In the genomic region with DNA sequence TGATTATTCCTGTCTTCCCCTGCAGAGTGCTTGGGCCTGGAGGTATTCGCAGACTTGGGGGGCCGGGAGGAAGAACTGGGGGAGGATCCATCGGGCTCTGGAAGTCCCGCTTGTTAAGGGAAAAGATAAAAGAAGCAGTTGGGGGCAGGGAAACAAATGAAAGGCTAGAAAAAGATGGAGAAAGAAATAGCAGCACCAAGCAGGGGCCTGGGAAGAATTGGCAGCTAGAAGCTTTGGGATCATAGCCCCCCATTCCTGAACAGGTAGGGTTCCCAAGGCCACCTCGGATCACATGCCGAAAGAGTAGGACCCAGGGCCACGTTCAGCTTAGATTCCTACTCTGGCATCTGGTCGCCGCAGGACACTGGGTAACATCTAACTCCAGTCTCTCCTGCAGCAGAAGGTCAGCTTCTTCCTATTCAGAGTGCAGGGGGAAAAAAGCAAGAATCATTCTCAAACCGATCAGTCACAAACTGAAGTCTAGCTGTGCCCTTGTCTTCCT, we compare ENCODE assay signal across 19 cellular contexts. TPM values are rescaled to one million over a fixed set of nuclear protein-coding genes. Genes with fewer than 3 reads are reported as not detected.
DNase-seq lines count a peak whose midpoint lies in the region; ATAC-seq, FAIRE-seq and TF ChIP-seq lines count a peak whose summit lies in the region.
"Had no signal": no experiment of that assay in that cellular context is flagged by ENCODE, and none has a peak within 500 bp of the region (broad histone marks: within the 10 kb centered on the region; RNA-seq: fewer than 3 reads in every experiment).

No MANE protein-coding gene starts in this region.

- peak; percentile 67 for FAIRE-seq in K562 (lab: Jason Lieb, UNC)
- no peak for FAIRE-seq in HepG2 (lab: Jason Lieb, UNC)

- POLR2A ChIA-PET in K562 (lab: Yijun Ruan, JAX) = interaction anchor here (0.8 to 1.4 kb wide), 4 partner anchors 16 to 366 kb away, joined by 3 to 4 read pairs (median 3); a partner anchor contains a TSS
- POLR2A ChIA-PET in HepG2 (lab: Yijun Ruan, JAX) = no interaction called here

- BruUV-seq in K562 (replicated peaks; lab: Mats Ljungman, UMichigan) (no TSS peak), HepG2 (replicated peaks; lab: Mats Ljungman, UMichigan) (no TSS peak)

- H3K79me2 ChIP-seq in K562 (ENCODE audit: control insufficient read depth, insufficient read depth, low read length) (no peaks in the 10 kb centered on the region), HepG2 (ENCODE audit: insufficient read depth, low read length) (no peaks in the 10 kb centered on the region), trophoblast cell (ENCODE audit: control insufficient read depth, insufficient read depth, low read length, poor library complexity) (no peaks in the 10 kb centered on the region)

- no peak overlapping the region for H2BK5ac ChIP-seq in trophoblast cell (ENCODE audit: low read depth, low read length, poor library complexity)

- H3K9me3 ChIP-seq in K562 (replicated peaks; ENCODE audit: control insufficient read depth, insufficient read depth, low read depth, low read length) = no peaks in the 10 kb centered on the region
- H3K9me3 ChIP-seq in HepG2 (ENCODE audit: low read length) = no peaks in the 10 kb centered on the region
- no peaks in the 10 kb centered on the region for H3K9me3 ChIP-seq in trophoblast cell (ENCODE audit: insufficient read depth, low read depth, low read length)
- H3K9me3 ChIP-seq: ovary had no signal

- peaks cover 6% of the 10 kb centered on the region for H3K27me3 Mint-ChIP-seq in endothelial cell (ENCODE audit: unreplicated experiment)
- H3K27me3 Mint-ChIP-seq: activated naive CD8-positive, alpha-beta T cell had no signal

- CTCF ChIA-PET in K562 (lab: Yijun Ruan, JAX; ENCODE audit: low intra/inter-chr PET ratio) = no interaction called here
- CTCF ChIA-PET in HepG2 (lab: Yijun Ruan, JAX; ENCODE audit: low intra/inter-chr PET ratio, low total read pairs) = interaction anchor here (1.7 kb wide), 1 partner anchor 83 kb away, joined by 6 read pairs; no protein-coding TSS in a partner anchor

- DNase-seq in H7 (peak; percentile 37), K562 (ENCODE audit: extremely low read depth in 1 of 4, low spot score in 3 of 4) (no peak), HepG2 (ENCODE audit: low spot score) (no peak), endothelial cell (ENCODE audit: low spot score) (no peak), activated T-cell treated with anti-CD3 and anti-CD28 coated beads for 4 hours (no peak), trophoblast cell (no peak)
- DNase-seq in activated naive CD4-positive, alpha-beta T cell treated with anti-CD3 and anti-CD28 coated beads, Interleukin-2, amount 50 U/mL, for 72 hours (ENCODE audit: low spot score in 2 of 2) = no peak
- DNase-seq: activated CD4-positive, alpha-beta T cell treated with anti-CD3 and anti-CD28 coated beads, Interleukin-2, amount 50 U/mL, for 1 hour; CD4-positive, alpha-beta memory T cell; HFFc6; immature natural killer cell; NCI-H2081; NCI-H526; OCI-M1; stimulated activated CD4-positive, alpha-beta T cell treated with anti-CD3 and anti-CD28 coated beads, Interleukin-12 subunit alpha, Interleukin-12 subunit beta, amount 100 ng/mL, for 4 hours; stimulated activated naive B cell treated with anti-CD40 and anti-IgM and Interleukin-4, amounts not matched to agents 10 μg/mL and 1 μg/mL and 100 μg/mL, for 72 hours had no signal

- TF ChIP-seq POLR2A in K562 (conservative IDR thresholded peaks at IDR 0.05) = no peak
- TF ChIP-seq POLR2A in HepG2 (IDR thresholded peaks at IDR 0.05; ENCODE audit: insufficient read depth in 1 of 2, low read depth in 2 of 2, low read length in 2 of 2) = no peak

- H3K23ac ChIP-seq in trophoblast cell (ENCODE audit: low read length) = no peak overlapping the region

- H3K9me1 ChIP-seq in K562 (ENCODE audit: control insufficient read depth, insufficient read depth, low read length) = no peaks in the 10 kb centered on the region

- H2AFZ ChIP-seq in K562 (ENCODE audit: low read depth, low read length) (no peak overlapping the region), HepG2 (ENCODE audit: low read length) (peak overlapping the region; percentile 52), trophoblast cell (ENCODE audit: insufficient read depth, low read length, poor library complexity) (no peak overlapping the region)

- H2BK12ac ChIP-seq in trophoblast cell (ENCODE audit: low read length) = no peak overlapping the region

- no peaks in the 10 kb centered on the region for H3K79me1 ChIP-seq in trophoblast cell (ENCODE audit: low read length)

- intact Hi-C loops in K562 (cut with micrococcal nuclease) (no loop called here), HepG2 (cut with micrococcal nuclease; ENCODE audit: unreplicated experiment) (no loop called here)

- H4K12ac ChIP-seq in trophoblast cell (ENCODE audit: low read depth, low read length) = no peak overlapping the region

- H3K9ac ChIP-seq in K562 (ENCODE audit: insufficient read depth in 1 of 2, low read depth in 2 of 2, low read length in 2 of 2) (peak overlapping the region in 1 of 2 experiments; percentile 76; a peak in 2 of 4 replicates), HepG2 (ENCODE audit: insufficient read depth, low read depth, low read length) (no peak overlapping the region), rectal smooth muscle tissue (ENCODE audit: low read length) (peak overlapping the region; percentile 10), trophoblast cell (ENCODE audit: low read length) (no peak overlapping the region)

- no peak for ATAC-seq in K562
- no peak for ATAC-seq in HepG2
- no peak for ATAC-seq in activated naive CD4-positive, alpha-beta T cell treated with anti-CD3 and anti-CD28 coated beads, Interleukin-2, amount 50 U/mL, for 72 hours
- ATAC-seq: stimulated activated naive B cell treated with anti-CD40 and anti-IgM and Interleukin-4, amounts not matched to agents 10 μg/mL and 1 μg/mL and 100 μg/mL, for 72 hours had no signal

- no peak overlapping the region for H4K91ac ChIP-seq in trophoblast cell (ENCODE audit: low read depth, low read length)

- H2BK120ac ChIP-seq in trophoblast cell (ENCODE audit: insufficient read depth, low read length, poor library complexity) = no peak overlapping the region

- TF ChIP-seq EP300 in K562 (IDR thresholded peaks at IDR 0.05; ENCODE audit: low read length) (no peak), HepG2 (IDR thresholded peaks at IDR 0.05; ENCODE audit: low read depth in 2 of 2, low read length in 2 of 2) (no peak), HepG2 (CRISPR knock-in tag; IDR thresholded peaks at IDR 0.05; ENCODE audit: borderline replicate concordance) (no peak)

- H3K27ac Mint-ChIP-seq in activated naive CD4-positive, alpha-beta T cell treated with anti-CD3 and anti-CD28 coated beads, Interleukin-2, amount 50 U/mL, for 72 hours = peak overlapping the region in 1 of 2 donors; percentile 20
- H3K27ac Mint-ChIP-seq in endothelial cell (ENCODE audit: unreplicated experiment) = no peak overlapping the region
- H3K27ac Mint-ChIP-seq: activated naive CD8-positive, alpha-beta T cell; CD4-positive, alpha-beta memory T cell; HFFc6; immature natural killer cell; stimulated activated naive B cell treated with anti-CD40 and anti-IgM and Interleukin-4, amounts not matched to agents 10 μg/mL and 1 μg/mL and 100 μg/mL, for 72 hours had no signal

- H3K36me3 ChIP-seq in H7 (replicated peaks; ENCODE audit: control insufficient read depth, insufficient read depth, low read length) (no peaks in the 10 kb centered on the region), K562 (ENCODE audit: control insufficient read depth, insufficient read depth, low read length) (no peaks in the 10 kb centered on the region), HepG2 (replicated peaks in 1 of 2; ENCODE audit: control insufficient read depth in 1 of 2, insufficient read depth in 2 of 2, low read length in 2 of 2) (no peaks in the 10 kb centered on the region), rectal smooth muscle tissue (ENCODE audit: control insufficient read depth, insufficient read depth, low read length) (no peaks in the 10 kb centered on the region), trophoblast cell (ENCODE audit: control insufficient read depth in 1 of 2, insufficient read depth in 2 of 2, low read length in 2 of 2) (no peaks in the 10 kb centered on the region)
- H3K36me3 ChIP-seq: ovary had no signal

- no peaks in the 10 kb centered on the region for H3K9me3 Mint-ChIP-seq in activated naive CD4-positive, alpha-beta T cell treated with anti-CD3 and anti-CD28 coated beads, Interleukin-2, amount 50 U/mL, for 72 hours
- H3K9me3 Mint-ChIP-seq in endothelial cell (ENCODE audit: unreplicated experiment) = no peaks in the 10 kb centered on the region
- H3K9me3 Mint-ChIP-seq: CD4-positive, alpha-beta memory T cell; HFFc6; immature natural killer cell; stimulated activated naive B cell treated with anti-CD40 and anti-IgM and Interleukin-4, amounts not matched to agents 10 μg/mL and 1 μg/mL and 100 μg/mL, for 72 hours had no signal

- H3K4me3 ChIP-seq in H7 (ENCODE audit: insufficient read depth, low read depth, low read length) = no peak overlapping the region
- H3K4me3 ChIP-seq in K562 = no peak overlapping the region
- H3K4me3 ChIP-seq in HepG2 (replicated peaks in 1 of 3; ENCODE audit: insufficient read depth in 1 of 3, low read depth in 2 of 3, low read length in 3 of 3) = peak overlapping the region; percentile 24 to 51 (median 41)
- H3K4me3 ChIP-seq in rectal smooth muscle tissue (ENCODE audit: low read length) = no peak overlapping the region
- H3K4me3 ChIP-seq in trophoblast cell (ENCODE audit: low read depth, low read length) = no peak overlapping the region
- H3K4me3 ChIP-seq: ovary had no signal

- H3K36me3 Mint-ChIP-seq in activated naive CD4-positive, alpha-beta T cell treated with anti-CD3 and anti-CD28 coated beads, Interleukin-2, amount 50 U/mL, for 72 hours = no peaks in the 10 kb centered on the region
- no peaks in the 10 kb centered on the region for H3K36me3 Mint-ChIP-seq in endothelial cell (ENCODE audit: low read depth, unreplicated experiment)
- H3K36me3 Mint-ChIP-seq: activated naive CD8-positive, alpha-beta T cell; CD4-positive, alpha-beta memory T cell; immature natural killer cell; stimulated activated naive B cell treated with anti-CD40 and anti-IgM and Interleukin-4, amounts not matched to agents 10 μg/mL and 1 μg/mL and 100 μg/mL, for 72 hours had no signal

- no peak overlapping the region for H2AK5ac ChIP-seq in trophoblast cell (ENCODE audit: low read length)

- H3K4me2 ChIP-seq in K562 (ENCODE audit: insufficient read depth, low read length) = no peak overlapping the region
- peak overlapping the region; percentile 73 for H3K4me2 ChIP-seq in HepG2 (ENCODE audit: low read depth, low read length)
- no peak overlapping the region for H3K4me2 ChIP-seq in trophoblast cell (ENCODE audit: low read length)

- peaks cover 3 to 30% of the 10 kb centered on the region in 2 experiments; a peak in 4 of 5 replicates for H3K4me1 ChIP-seq in K562 (replicated peaks in 1 of 2; ENCODE audit: control insufficient read depth in 2 of 2, insufficient read depth in 2 of 2, low read length in 2 of 2)
- peaks cover 37% of the 10 kb centered on the region for H3K4me1 ChIP-seq in HepG2 (ENCODE audit: insufficient read depth, low read length)
- H3K4me1 ChIP-seq in rectal smooth muscle tissue (ENCODE audit: control insufficient read depth, insufficient read depth, low read length) = peaks cover 32% of the 10 kb centered on the region
- H3K4me1 ChIP-seq in trophoblast cell (ENCODE audit: control insufficient read depth in 1 of 2, insufficient read depth in 2 of 2, low read length in 2 of 2) = no peaks in the 10 kb centered on the region

- H3K27me3 ChIP-seq in H7 (ENCODE audit: control insufficient read depth, insufficient read depth, low read length) (peaks cover 3% of the 10 kb centered on the region), K562 (ENCODE audit: control insufficient read depth in 2 of 2, insufficient read depth in 2 of 2, low read length in 2 of 2) (peaks cover 21 to 61% of the 10 kb centered on the region in 2 experiments; a peak in 4 of 5 replicates), HepG2 (ENCODE audit: control insufficient read depth in 1 of 2, insufficient read depth in 2 of 2, low read length in 2 of 2) (peaks cover 10 to 55% of the 10 kb centered on the region in 2 experiments; a peak in 4 of 5 replicates), rectal smooth muscle tissue (ENCODE audit: control insufficient read depth, insufficient read depth, low read length) (peaks cover 2% of the 10 kb centered on the region), trophoblast cell (ENCODE audit: insufficient read depth, low read length) (peaks cover under 1% of the 10 kb centered on the region)
- H3K27me3 ChIP-seq: ovary had no signal

- H3K4ac ChIP-seq in trophoblast cell (ENCODE audit: low read depth, low read length) = no peak overlapping the region

- H3K18ac ChIP-seq in trophoblast cell (ENCODE audit: low read length) = no peak overlapping the region

- no peak for TF ChIP-seq RAD21 in K562 (CRISPR knock-in tag; conservative IDR thresholded peaks at IDR 0.05 in 1 of 2, IDR thresholded peaks at IDR 0.05 in 1 of 2)
- no peak for TF ChIP-seq RAD21 in HepG2 (CRISPR knock-in tag; IDR thresholded peaks at IDR 0.05)

- peaks cover 18% of the 10 kb centered on the region for H3K4me1 Mint-ChIP-seq in endothelial cell (ENCODE audit: unreplicated experiment)
- H3K4me1 Mint-ChIP-seq: immature natural killer cell had no signal

- no peaks in the 10 kb centered on the region; the same call in 1 of the 2 replicates for H4K20me1 ChIP-seq in K562 (replicated peaks; ENCODE audit: control insufficient read depth, insufficient read depth, low read length)
- no peaks in the 10 kb centered on the region for H4K20me1 ChIP-seq in HepG2 (ENCODE audit: insufficient read depth, low read length)

- no peak overlapping the region for H3K14ac ChIP-seq in trophoblast cell (ENCODE audit: low read length)

- in situ Hi-C loops in K562 (cut with MboI) (loop anchor here (5.0 kb wide), 1 partner anchor 85 kb away; no protein-coding TSS in a partner anchor), HepG2 (cut with HindIII; ENCODE audit: extremely low pct_ligation_motif_present, low pct_unique_long_range_greater_than_20kb) (loop anchor here (5.0 to 25.0 kb wide), 2 partner anchors 45 to 230 kb away; no protein-coding TSS in a partner anchor)

- TF ChIP-seq CTCF in K562 (IDR thresholded peaks at IDR 0.05 in 2 of 3, conservative IDR thresholded peaks at IDR 0.05 in 1 of 3; ENCODE audit: insufficient read depth in 2 of 3, low read depth in 1 of 3, low read length in 3 of 3) (no peak), HepG2 (CRISPR knock-in tag; IDR thresholded peaks at IDR 0.05) (no peak), endothelial cell (IDR thresholded peaks at IDR 0.05; ENCODE audit: unreplicated experiment) (no peak)

- no peak overlapping the region for H4K8ac ChIP-seq in trophoblast cell (ENCODE audit: low read depth, low read length)

- no peak overlapping the region for H3K4me3 Mint-ChIP-seq in endothelial cell (ENCODE audit: unreplicated experiment)
- H3K4me3 Mint-ChIP-seq: activated naive CD8-positive, alpha-beta T cell; CD4-positive, alpha-beta memory T cell; HFFc6; immature natural killer cell; stimulated activated naive B cell treated with anti-CD40 and anti-IgM and Interleukin-4, amounts not matched to agents 10 μg/mL and 1 μg/mL and 100 μg/mL, for 72 hours had no signal

- 17% methylated on average over 10 of the region's 10 CpGs for WGBS in K562 (ENCODE audit: insufficient coverage, low coverage, missing lambda C conversion rate)
- WGBS in HepG2 (ENCODE audit: low lambda C conversion rate) = 21% methylated on average over 10 of the region's 10 CpGs
- no CpG with 5 or more reads among the region's 10 CpGs for WGBS in trophoblast cell (ENCODE audit: extremely low coverage, insufficient coverage, insufficient read length)

- no peak overlapping the region for H3K27ac ChIP-seq in K562 (ENCODE audit: extremely low read depth, low read depth, low read length)
- H3K27ac ChIP-seq in HepG2 (ENCODE audit: extremely low read length, insufficient read depth, low read length) = no peak overlapping the region
- H3K27ac ChIP-seq in rectal smooth muscle tissue (ENCODE audit: low read depth, low read length) = peak overlapping the region; percentile 90
- no peak overlapping the region for H3K27ac ChIP-seq in trophoblast cell (ENCODE audit: low read depth, low read length)

RNA-seq across cellular contexts. Expression of a gene that starts 23.6 kb away (rescaled TPM):
- 0.45 and 1.2 TPM in 2 replicates for total RNA-seq in H7 (2014; rRNA removed; shearing (Covaris generic))
- 1.0 and 1.4 TPM in 2 replicates for total RNA-seq in K562 (2011; cell fraction: chromatin; rRNA removed; ENCODE audit: low replicate concordance)
- total RNA-seq in K562 (2011; cell fraction: nucleolus; rRNA removed) = 1.6 and 2.0 TPM in 2 replicates
- 0.22 and 0.76 TPM in 2 replicates for total RNA-seq in K562 (2011; cell fraction: nucleoplasm; rRNA removed)
- total RNA-seq in K562 (2014; rRNA removed) = 0.14 and 0.41 TPM in 2 replicates
- total RNA-seq in K562 (2014; rRNA removed; fragmentation: Illumina TruSeq; extraction: Trizol) = not detected in 2 replicates
- total RNA-seq in K562 (2015; rRNA removed; fragmentation: Illumina TruSeq; extraction: Trizol) = 0.04 TPM in 2 replicates
- total RNA-seq in K562 (2021) = 0.18 and 0.31 TPM in 2 replicates
- polyA plus RNA-seq in K562 (2011; rRNA removed) = 0.15 and 0.23 TPM in 2 replicates
- 0.13 and 0.16 TPM in 2 replicates for polyA plus RNA-seq in K562 (2011; cell fraction: cytosol; rRNA removed)
- polyA plus RNA-seq in K562 (2011; cell fraction: nucleus; rRNA removed) = 1.7 and 1.8 TPM in 2 replicates
- 0.22 and 0.30 TPM in 2 replicates for polyA plus RNA-seq in K562 (2012)
- polyA plus RNA-seq in K562 (2014; fragmentation: Illumina TruSeq; extraction: Trizol) = 0.08 and 0.10 TPM in 2 replicates
- under 1 TPM in 1 of 2 experiments, not detected in 1; 0.01 TPM for polyA plus RNA-seq in K562 (2014; fragmentation: Nextera tagmentation; extraction: Ambion mirVana)
- polyA plus RNA-seq in K562 (2014; rRNA removed) = 0.17 and 0.84 TPM in 2 replicates
- polyA minus RNA-seq in K562 (2011; rRNA and poly(A)+ RNA removed) = 0.06 and 0.39 TPM in 2 replicates
- not detected in 2 replicates for polyA minus RNA-seq in K562 (2011; cell fraction: cytosol; rRNA and poly(A)+ RNA removed)
- 0.27 and 0.44 TPM in 2 replicates for polyA minus RNA-seq in K562 (2011; cell fraction: nucleus; rRNA and poly(A)+ RNA removed)
- 0.44 and 0.91 TPM in 2 replicates for total RNA-seq in HepG2 (2016; rRNA removed; fragmentation: Illumina TruSeq; extraction: Trizol)
- 0.18 and 0.40 TPM in 2 replicates for total RNA-seq in HepG2 (2016; cell fraction: cytosol; rRNA removed; fragmentation: Illumina TruSeq; extraction: Trizol; ENCODE audit: low read depth)
- total RNA-seq in HepG2 (2016; cell fraction: insoluble cytoplasmic fraction; rRNA removed; fragmentation: Illumina TruSeq; extraction: Trizol) = 0.40 and 0.76 TPM in 2 replicates
- total RNA-seq in HepG2 (2016; cell fraction: membrane; rRNA removed; fragmentation: Illumina TruSeq; extraction: Trizol) = 0.59 TPM in 2 replicates
- 1.4 and 1.8 TPM in 2 replicates for total RNA-seq in HepG2 (2016; cell fraction: nucleus; rRNA removed; fragmentation: Illumina TruSeq; extraction: Trizol)
- 0.33 and 0.38 TPM in 2 replicates for polyA plus RNA-seq in HepG2 (2011; rRNA removed)
- 0.09 and 0.34 TPM in 2 replicates for polyA plus RNA-seq in HepG2 (2011; cell fraction: cytosol; rRNA removed)
- polyA plus RNA-seq in HepG2 (2011; cell fraction: nucleus; rRNA removed) = 2.0 and 2.2 TPM in 2 replicates
- 0.19 and 0.40 TPM in 2 replicates for polyA plus RNA-seq in HepG2 (2012)
- 0.17 and 0.23 TPM in 2 replicates for polyA plus RNA-seq in HepG2 (2016; cell fraction: cytosol; fragmentation: Illumina TruSeq; extraction: Trizol; ENCODE audit: low read depth)
- 0.50 and 0.58 TPM in 2 replicates for polyA plus RNA-seq in HepG2 (2016; cell fraction: insoluble cytoplasmic fraction; fragmentation: Illumina TruSeq; extraction: Trizol; ENCODE audit: low read depth)
- polyA plus RNA-seq in HepG2 (2016; cell fraction: membrane; fragmentation: Illumina TruSeq; extraction: Trizol; ENCODE audit: low read depth) = 0.31 and 0.34 TPM in 2 replicates
- polyA plus RNA-seq in HepG2 (2016; cell fraction: nucleus; fragmentation: Illumina TruSeq; extraction: Trizol; ENCODE audit: insufficient read depth, low read depth) = 2.2 and 3.0 TPM in 2 replicates
- polyA minus RNA-seq in HepG2 (2011; rRNA and poly(A)+ RNA removed; ENCODE audit: low replicate concordance) = 2.1 and 2.5 TPM in 2 replicates
- 0.18 and 0.69 TPM in 2 replicates for polyA minus RNA-seq in HepG2 (2011; cell fraction: cytosol; rRNA and poly(A)+ RNA removed)
- 0.87 and 0.90 TPM in 2 replicates for polyA minus RNA-seq in HepG2 (2011; cell fraction: nucleus; rRNA and poly(A)+ RNA removed)
- 1 to 10 TPM in 1 of 2 donors, under 1 TPM in 1; 0.25 to 1.3 TPM for total RNA-seq in activated naive CD4-positive, alpha-beta T cell treated with anti-CD3 and anti-CD28 coated beads, Interleukin-2, amount 50 U/mL, for 72 hours
- 0.62 TPM for total RNA-seq in endothelial cell (ENCODE audit: unreplicated experiment)
- 0.34 and 0.47 TPM in 2 replicates for polyA plus RNA-seq in trophoblast cell (2013)
- polyA plus RNA-seq: immature natural killer cell had no signal

RNA-seq across cellular contexts. Expression of a gene that starts 47.7 kb away (rescaled TPM):
- total RNA-seq in H7 (2014; rRNA removed; shearing (Covaris generic)) = 23.1 and 32.7 TPM in 2 replicates
- 1.8 and 2.2 TPM in 2 replicates for total RNA-seq in K562 (2011; cell fraction: chromatin; rRNA removed; ENCODE audit: low replicate concordance)
- total RNA-seq in K562 (2011; cell fraction: nucleolus; rRNA removed) = 0.67 and 0.79 TPM in 2 replicates
- 1.0 and 3.1 TPM in 2 replicates for total RNA-seq in K562 (2011; cell fraction: nucleoplasm; rRNA removed)
- total RNA-seq in K562 (2014; rRNA removed) (0.05 and 0.61 TPM in 2 replicates), K562 (2014; rRNA removed; fragmentation: Illumina TruSeq; extraction: Trizol) (0.15 and 0.19 TPM in 2 replicates), K562 (2015; rRNA removed; fragmentation: Illumina TruSeq; extraction: Trizol) (0.04 TPM in 2 replicates), K562 (2021) (0.33 and 0.58 TPM in 2 replicates), HepG2 (2016; rRNA removed; fragmentation: Illumina TruSeq; extraction: Trizol) (1.7 and 2.0 TPM in 2 replicates), endothelial cell (ENCODE audit: unreplicated experiment) (36.5 TPM)
- polyA plus RNA-seq in K562 (2011; rRNA removed) (0.66 and 1.4 TPM in 2 replicates), K562 (2014; fragmentation: Illumina TruSeq; extraction: Trizol) (0.18 and 0.28 TPM in 2 replicates), K562 (2014; fragmentation: Nextera tagmentation; extraction: Ambion mirVana) (under 1 TPM in 1 of 2 experiments, not detected in 1; 0.17 TPM), K562 (2014; rRNA removed) (0.04 and 0.20 TPM in 2 replicates), HepG2 (2011; rRNA removed) (1.2 and 1.7 TPM in 2 replicates)
- polyA plus RNA-seq in K562 (2011; cell fraction: cytosol; rRNA removed) = 0.62 and 0.97 TPM in 2 replicates
- polyA plus RNA-seq in K562 (2011; cell fraction: nucleus; rRNA removed) = 0.31 and 0.67 TPM in 2 replicates
- 0.10 and 0.15 TPM in 2 replicates for polyA plus RNA-seq in K562 (2012)
- polyA minus RNA-seq in K562 (2011; rRNA and poly(A)+ RNA removed) = 0.54 and 2.7 TPM in 2 replicates
- 0.18 and 0.76 TPM in 2 replicates for polyA minus RNA-seq in K562 (2011; cell fraction: cytosol; rRNA and poly(A)+ RNA removed)
- polyA minus RNA-seq in K562 (2011; cell fraction: nucleus; rRNA and poly(A)+ RNA removed) = 0.22 and 0.27 TPM in 2 replicates
- 0.35 and 0.40 TPM in 2 replicates for total RNA-seq in HepG2 (2016; cell fraction: cytosol; rRNA removed; fragmentation: Illumina TruSeq; extraction: Trizol; ENCODE audit: low read depth)
- 1.9 and 2.5 TPM in 2 replicates for total RNA-seq in HepG2 (2016; cell fraction: insoluble cytoplasmic fraction; rRNA removed; fragmentation: Illumina TruSeq; extraction: Trizol)
- total RNA-seq in HepG2 (2016; cell fraction: membrane; rRNA removed; fragmentation: Illumina TruSeq; extraction: Trizol) = 0.83 and 1.2 TPM in 2 replicates
- total RNA-seq in HepG2 (2016; cell fraction: nucleus; rRNA removed; fragmentation: Illumina TruSeq; extraction: Trizol) = 1.6 and 2.1 TPM in 2 replicates
- 1.0 and 1.6 TPM in 2 replicates for polyA plus RNA-seq in HepG2 (2011; cell fraction: cytosol; rRNA removed)
- 0.81 and 1.1 TPM in 2 replicates for polyA plus RNA-seq in HepG2 (2011; cell fraction: nucleus; rRNA removed)
- polyA plus RNA-seq in HepG2 (2012) = 2.4 and 2.6 TPM in 2 replicates
- polyA plus RNA-seq in HepG2 (2016; cell fraction: cytosol; fragmentation: Illumina TruSeq; extraction: Trizol; ENCODE audit: low read depth) = 0.18 and 0.34 TPM in 2 replicates
- 1.9 and 2.0 TPM in 2 replicates for polyA plus RNA-seq in HepG2 (2016; cell fraction: insoluble cytoplasmic fraction; fragmentation: Illumina TruSeq; extraction: Trizol; ENCODE audit: low read depth)
- polyA plus RNA-seq in HepG2 (2016; cell fraction: membrane; fragmentation: Illumina TruSeq; extraction: Trizol; ENCODE audit: low read depth) = 0.55 TPM in 2 replicates
- polyA plus RNA-seq in HepG2 (2016; cell fraction: nucleus; fragmentation: Illumina TruSeq; extraction: Trizol; ENCODE audit: insufficient read depth, low read depth) = 2.2 and 3.5 TPM in 2 replicates
- polyA minus RNA-seq in HepG2 (2011; rRNA and poly(A)+ RNA removed; ENCODE audit: low replicate concordance) = 2.4 and 13.8 TPM in 2 replicates
- polyA minus RNA-seq in HepG2 (2011; cell fraction: cytosol; rRNA and poly(A)+ RNA removed) = 1.7 and 2.3 TPM in 2 replicates
- polyA minus RNA-seq in HepG2 (2011; cell fraction: nucleus; rRNA and poly(A)+ RNA removed) = 1.1 and 1.3 TPM in 2 replicates
- total RNA-seq in activated naive CD4-positive, alpha-beta T cell treated with anti-CD3 and anti-CD28 coated beads, Interleukin-2, amount 50 U/mL, for 72 hours = 1 to 10 TPM; 2.5 to 6.4 TPM
- polyA plus RNA-seq in trophoblast cell (2013) = 17.0 and 18.0 TPM in 2 replicates
- total RNA-seq: CD4-positive, alpha-beta memory T cell had no signal
- polyA plus RNA-seq: CD4-positive, alpha-beta memory T cell; immature natural killer cell had no signal

Comparison
In these comparisons a context has a peak if more than half of its experiments do, and no peak if none do; other contexts are left out.
1. H3K4me3 ChIP-seq: peak in HepG2 (3 of 3); none in H7 (single experiment), K562 (single experiment), rectal smooth muscle tissue (single experiment) and trophoblast cell (single experiment).